21 cellular contexts compared by ENCODE assay signal in the genomic region with DNA sequence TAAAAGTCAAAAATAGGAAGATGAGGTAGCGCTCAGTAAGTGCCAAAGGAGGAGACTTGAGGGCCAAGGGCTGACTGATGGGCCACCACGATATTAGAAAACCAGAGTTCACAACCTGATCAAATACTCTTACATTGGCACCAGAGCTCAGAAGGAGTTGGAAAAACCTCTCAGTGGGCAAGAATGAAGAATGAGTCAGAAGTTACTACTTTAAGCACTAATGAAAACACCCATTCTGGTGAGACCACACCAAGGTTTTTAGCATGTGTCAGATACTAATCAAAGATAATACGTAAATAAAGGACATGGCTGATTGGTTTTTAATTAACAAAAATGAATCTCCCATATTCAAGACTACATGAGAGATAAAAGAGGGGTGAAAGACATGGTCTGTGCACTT.
DNase-seq lines count a peak whose midpoint lies in the region; ATAC-seq, FAIRE-seq and TF ChIP-seq lines count a peak whose summit lies in the region.
"Had no signal": no experiment of that assay in that cellular context is flagged by ENCODE, and none has a peak within 500 bp of the region (broad histone marks: within the 10 kb centered on the region; RNA-seq: fewer than 3 reads in every experiment).

No MANE protein-coding gene starts in this region.

- no peaks in the 10 kb centered on the region for H3K27me3 Mint-ChIP-seq in osteocyte (ENCODE audit: unreplicated experiment)
- no peaks in the 10 kb centered on the region for H3K27me3 Mint-ChIP-seq in activated naive CD8-positive, alpha-beta T cell treated with anti-CD3 and anti-CD28 coated beads, Interleukin-2, amount 50 U/mL, for 24 hours
- H3K27me3 Mint-ChIP-seq in activated T-cell treated with anti-CD3 and anti-CD28 coated beads, Interleukin-2, amount 50 U/mL, for 24 hours, result no peaks in the 10 kb centered on the region
- H3K27me3 Mint-ChIP-seq in T-cell, result no peaks in the 10 kb centered on the region
- H3K27me3 Mint-ChIP-seq: memory B cell had no signal

- POLR2A ChIA-PET in endothelial cell of umbilical vein (lab: Charles Lee), result interaction anchor here (0.8 kb wide), 1 partner anchor 30 kb away, joined by 4 read pairs; no protein-coding TSS in a partner anchor
- POLR2A ChIA-PET in T-cell (lab: Charles Lee), result no interaction called here

- no peaks in the 10 kb centered on the region for H3K9me3 ChIP-seq in endothelial cell of umbilical vein (replicated peaks; ENCODE audit: control insufficient read depth, insufficient read depth, low read length)
- H3K9me3 ChIP-seq: adrenal gland, BLaER1, right atrium auricular region had no signal

- H3K4me1 Mint-ChIP-seq in osteocyte (ENCODE audit: unreplicated experiment) (peaks cover 13% of the 10 kb centered on the region), T-cell (no peaks in the 10 kb centered on the region)
- peaks cover 2% of the 10 kb centered on the region for H3K4me1 Mint-ChIP-seq in activated naive CD8-positive, alpha-beta T cell treated with anti-CD3 and anti-CD28 coated beads, Interleukin-2, amount 50 U/mL, for 24 hours
- H3K4me1 Mint-ChIP-seq in activated T-cell treated with anti-CD3 and anti-CD28 coated beads, Interleukin-2, amount 50 U/mL, for 24 hours (ENCODE audit: low read depth), result peaks cover 22% of the 10 kb centered on the region
- H3K4me1 Mint-ChIP-seq: memory B cell, neural crest cell had no signal

- CTCF ChIA-PET in endothelial cell of umbilical vein (lab: Charles Lee) (interaction anchor here (1.4 to 2.4 kb wide), 2 partner anchors 11 to 139 kb away, joined by 5 to 13 read pairs; no protein-coding TSS in a partner anchor), T-cell (lab: Charles Lee) (no interaction called here)

- no peak overlapping the region for H3K4me2 ChIP-seq in endothelial cell of umbilical vein (ENCODE audit: insufficient read depth, low read length)
- H3K4me2 ChIP-seq: BLaER1 had no signal

- no peak overlapping the region for H2AFZ ChIP-seq in endothelial cell of umbilical vein (ENCODE audit: low read depth, low read length)

- H3K27me3 ChIP-seq in endothelial cell of umbilical vein (ENCODE audit: control insufficient read depth in 2 of 2, insufficient read depth in 2 of 2, low read length in 2 of 2), result no peaks in the 10 kb centered on the region
- H3K27me3 ChIP-seq: adrenal gland, BLaER1, right atrium auricular region had no signal

- H3K4me3 ChIP-seq in endothelial cell of umbilical vein (replicated peaks in 1 of 3; ENCODE audit: insufficient read depth in 1 of 3, low read depth in 1 of 3, low read length in 3 of 3), result no peak overlapping the region
- H3K4me3 ChIP-seq: adrenal gland, BLaER1, right atrium auricular region had no signal

- H3K4me3 Mint-ChIP-seq in osteocyte (ENCODE audit: unreplicated experiment) (no peak overlapping the region), T-cell (no peak overlapping the region)
- no peak overlapping the region for H3K4me3 Mint-ChIP-seq in activated naive CD8-positive, alpha-beta T cell treated with anti-CD3 and anti-CD28 coated beads, Interleukin-2, amount 50 U/mL, for 24 hours
- no peak overlapping the region for H3K4me3 Mint-ChIP-seq in activated T-cell treated with anti-CD3 and anti-CD28 coated beads, Interleukin-2, amount 50 U/mL, for 24 hours
- H3K4me3 Mint-ChIP-seq: activated CD8-positive, alpha-beta T cell treated with anti-CD3 and anti-CD28 coated beads, Interleukin-2, amount 10 ng/mL, durations not matched to agents 7 days and 5 days; memory B cell; neural crest cell had no signal

- TF ChIP-seq POLR2A in endothelial cell of umbilical vein (IDR thresholded peaks at IDR 0.05; ENCODE audit: low read depth, low read length), result no peak

- DNase-seq in Daoy (ENCODE audit: low read depth), result peak; percentile 31
- DNase-seq in NCI-H226, result peak; percentile 30
- DNase-seq in endothelial cell of umbilical vein (ENCODE audit: low read depth, low spot score), result no peak
- no peak for DNase-seq in osteocyte (ENCODE audit: extremely low spot score, unreplicated experiment)
- DNase-seq in activated naive CD8-positive, alpha-beta T cell treated with anti-CD3 and anti-CD28 coated beads, Interleukin-2, amount 50 U/mL, for 24 hours, result no peak
- DNase-seq in amniotic stem cell (lab: John Stamatoyannopoulos, UW), result no peak
- DNase-seq in activated T-cell treated with anti-CD3 and anti-CD28 coated beads, Interleukin-2, amount 50 U/mL, for 24 hours, result no peak
- DNase-seq in T-cell, result no peak
- DNase-seq: activated CD8-positive, alpha-beta T cell treated with anti-CD3 and anti-CD28 coated beads, Interleukin-2, amount 10 ng/mL, durations not matched to agents 7 days and 5 days; adrenal gland; DMS 273 treated with DMSO at 0.1 percent for 48 hours; glutamatergic neuron; stimulated activated CD4-positive, alpha-beta T cell treated with anti-CD3 and anti-CD28 coated beads, Interleukin-1b, Interleukin-23, amount 100 ng/mL, for 48 hours; substantia nigra; WERI-Rb-1 had no signal

- H3K9ac ChIP-seq in endothelial cell of umbilical vein (replicated peaks; ENCODE audit: extremely low read depth, insufficient read depth, low read length), result no peak overlapping the region
- H3K9ac ChIP-seq: BLaER1 had no signal

- H3K27ac ChIP-seq in endothelial cell of umbilical vein (ENCODE audit: insufficient read depth, low read depth, low read length), result no peak overlapping the region
- H3K27ac ChIP-seq: adrenal gland, BLaER1, right atrium auricular region, WERI-Rb-1 had no signal

- no peak for TF ChIP-seq CTCF in endothelial cell of umbilical vein (IDR thresholded peaks at IDR 0.05; ENCODE audit: extremely low read depth in 1 of 2, insufficient read depth in 1 of 2, low read depth in 1 of 2, low read length in 2 of 2)
- no peak for TF ChIP-seq CTCF in osteocyte (IDR thresholded peaks at IDR 0.05)

- H4K20me1 ChIP-seq in endothelial cell of umbilical vein (replicated peaks; ENCODE audit: control insufficient read depth, extremely low read depth, insufficient read depth, low read length), result no peaks in the 10 kb centered on the region
- H4K20me1 ChIP-seq: BLaER1 had no signal

- intact Hi-C loops in endothelial cell of umbilical vein (cut with micrococcal nuclease), result no loop called here

- H3K79me2 ChIP-seq in endothelial cell of umbilical vein (ENCODE audit: control insufficient read depth, insufficient read depth, low read length), result no peaks in the 10 kb centered on the region

- no peaks in the 10 kb centered on the region for H3K9me3 Mint-ChIP-seq in osteocyte (ENCODE audit: unreplicated experiment)
- no peaks in the 10 kb centered on the region for H3K9me3 Mint-ChIP-seq in activated naive CD8-positive, alpha-beta T cell treated with anti-CD3 and anti-CD28 coated beads, Interleukin-2, amount 50 U/mL, for 24 hours
- no peaks in the 10 kb centered on the region for H3K9me3 Mint-ChIP-seq in activated T-cell treated with anti-CD3 and anti-CD28 coated beads, Interleukin-2, amount 50 U/mL, for 24 hours
- H3K9me3 Mint-ChIP-seq in T-cell, result no peaks in the 10 kb centered on the region
- H3K9me3 Mint-ChIP-seq: memory B cell, neural crest cell had no signal

- H3K9me1 ChIP-seq in endothelial cell of umbilical vein (replicated peaks; ENCODE audit: control insufficient read depth, extremely low read depth, insufficient read depth, low read length), result no peaks in the 10 kb centered on the region

- H3K36me3 ChIP-seq in endothelial cell of umbilical vein (ENCODE audit: control insufficient read depth in 2 of 2, extremely low read depth in 1 of 2, insufficient read depth in 2 of 2, low read length in 2 of 2), result peaks cover 0 to 9% of the 10 kb centered on the region in 2 experiments

- H3K27ac Mint-ChIP-seq in osteocyte (ENCODE audit: unreplicated experiment) (peak overlapping the region; percentile 47), T-cell (no peak overlapping the region)
- H3K27ac Mint-ChIP-seq in activated naive CD8-positive, alpha-beta T cell treated with anti-CD3 and anti-CD28 coated beads, Interleukin-2, amount 50 U/mL, for 24 hours, result no peak overlapping the region
- no peak overlapping the region for H3K27ac Mint-ChIP-seq in activated T-cell treated with anti-CD3 and anti-CD28 coated beads, Interleukin-2, amount 50 U/mL, for 24 hours
- H3K27ac Mint-ChIP-seq: activated CD8-positive, alpha-beta T cell treated with anti-CD3 and anti-CD28 coated beads, Interleukin-2, amount 10 ng/mL, durations not matched to agents 7 days and 5 days; memory B cell had no signal

- FAIRE-seq in endothelial cell of umbilical vein (lab: Jason Lieb, UNC), result peak; percentile 79
- FAIRE-seq: colon, GM18507 had no signal

- H3K36me3 Mint-ChIP-seq in osteocyte (ENCODE audit: unreplicated experiment), result peaks cover 43% of the 10 kb centered on the region
- peaks cover 39% of the 10 kb centered on the region for H3K36me3 Mint-ChIP-seq in activated naive CD8-positive, alpha-beta T cell treated with anti-CD3 and anti-CD28 coated beads, Interleukin-2, amount 50 U/mL, for 24 hours (ENCODE audit: low read depth)
- peaks cover 86% of the 10 kb centered on the region for H3K36me3 Mint-ChIP-seq in activated T-cell treated with anti-CD3 and anti-CD28 coated beads, Interleukin-2, amount 50 U/mL, for 24 hours (ENCODE audit: low read depth)
- H3K36me3 Mint-ChIP-seq in T-cell, result peaks cover 56% of the 10 kb centered on the region

- dilution Hi-C loops in endothelial cell of umbilical vein (cut with MboI; ENCODE audit: extremely low pct_ligation_motif_present, low sequenced_read_pairs), result no loop called here

- no TSS peak for BruUV-seq in endothelial cell of umbilical vein (replicated peaks; lab: Mats Ljungman, UMichigan)

- no peak for ATAC-seq in activated naive CD8-positive, alpha-beta T cell treated with anti-CD3 and anti-CD28 coated beads, Interleukin-2, amount 50 U/mL, for 24 hours
- ATAC-seq in T-cell (replicated peaks in 1 of 4), result no peak
- ATAC-seq: activated CD8-positive, alpha-beta T cell treated with anti-CD3 and anti-CD28 coated beads, Interleukin-2, amount 10 ng/mL, durations not matched to agents 7 days and 5 days had no signal

- H3K4me1 ChIP-seq in endothelial cell of umbilical vein (ENCODE audit: control insufficient read depth, extremely low read depth, insufficient read depth, low read length), result peaks cover 25% of the 10 kb centered on the region
- H3K4me1 ChIP-seq: adrenal gland had no signal

TF ChIP-seq in endothelial cell of umbilical vein, 7 proteins besides CTCF, POLR2A, EP300 and RAD21:
- TF ChIP-seq JUN (IDR thresholded peaks at IDR 0.05; ENCODE audit: borderline replicate concordance, insufficient read depth, insufficient read length, low read depth) (no peak), FOS (IDR thresholded peaks at IDR 0.05; ENCODE audit: borderline replicate concordance, insufficient read depth, low read length) (peak; percentile 14)

Comparison
In these comparisons a context has a peak if more than half of its experiments do, and no peak if none do; other contexts are left out.
1. DNase-seq: peak in Daoy (single experiment) and NCI-H226 (single experiment); none in endothelial cell of umbilical vein (single experiment), osteocyte (single experiment), activated naive CD8-positive, alpha-beta T cell treated with anti-CD3 and anti-CD28 coated beads, Interleukin-2, amount 50 U/mL, for 24 hours (single experiment), amniotic stem cell (single experiment), activated T-cell treated with anti-CD3 and anti-CD28 coated beads, Interleukin-2, amount 50 U/mL, for 24 hours (single experiment) and T-cell (0 of 34).